Comparison of ENCODE assay signal across 8 cellular contexts in genomic region chr2:25251032-25251460, GRCh38.
DNase-seq lines count a peak whose midpoint lies in the region; ATAC-seq and TF ChIP-seq lines count a peak whose summit lies in the region.

No MANE protein-coding gene starts in this region.

- H3K27me3 ChIP-seq in breast epithelium, result no peaks in the 10 kb centered on the region
- H3K27me3 ChIP-seq in iPS DF 6.9 (ENCODE audit: control insufficient read depth, insufficient read depth, low read length), result no peaks in the 10 kb centered on the region

- H3K4me3 ChIP-seq in breast epithelium (peak overlapping the region in 2 of 3 donors; percentile 71 to 90), iPS DF 6.9 (ENCODE audit: low read length) (peak overlapping the region; percentile 79)

- peaks cover 18% of the 10 kb centered on the region for H3K36me3 Mint-ChIP-seq in MCF 10A (ENCODE audit: insufficient read depth, unreplicated experiment)
- H3K36me3 Mint-ChIP-seq in stimulated activated effector memory CD8-positive, alpha-beta T cell treated with anti-CD3 and anti-CD28 coated beads, Interleukin-12 subunit alpha, Interleukin-12 subunit beta, amount 100 ng/mL, for 72 hours, result peaks cover 71% of the 10 kb centered on the region

- H3K9me3 ChIP-seq in breast epithelium (no peaks in the 10 kb centered on the region), iPS DF 6.9 (ENCODE audit: control insufficient read depth, insufficient read depth, low read length) (no peaks in the 10 kb centered on the region)

- DNase-seq in breast epithelium (ENCODE audit: low spot score in 2 of 2), result no peak
- no peak for DNase-seq in MCF 10A (ENCODE audit: unreplicated experiment)
- DNase-seq in activated T-cell treated with anti-CD3 and anti-CD28 coated beads for 4 hours, result peak; percentile 6
- no peak for DNase-seq in iPS DF 6.9 (ENCODE audit: low read depth, low spot score)
- DNase-seq in stimulated activated effector memory CD8-positive, alpha-beta T cell treated with anti-CD3 and anti-CD28 coated beads, Interleukin-12 subunit alpha, Interleukin-12 subunit beta, amount 100 ng/mL, for 72 hours (ENCODE audit: low spot score in 2 of 2), result no peak
- DNase-seq in NCI-H1048 (lab: John Stamatoyannopoulos, UW), result no peak
- no peak for DNase-seq in amniotic stem cell (lab: John Stamatoyannopoulos, UW)

- H3K4me1 ChIP-seq in breast epithelium, result peaks cover 0 to 8% of the 10 kb centered on the region in 2 donors
- H3K4me1 ChIP-seq in iPS DF 6.9 (ENCODE audit: control insufficient read depth, insufficient read depth, low read length), result peaks cover 8% of the 10 kb centered on the region

- CTCF ChIA-PET in MCF 10A (lab: Yijun Ruan, JAX), result interaction anchor here (0.9 kb wide), 1 partner anchor 22 kb away, joined by 3 read pairs; no protein-coding TSS in a partner anchor

- TF ChIP-seq CTCF in breast epithelium (IDR thresholded peaks at IDR 0.05), result no peak
- TF ChIP-seq CTCF in MCF 10A (IDR thresholded peaks at IDR 0.05; ENCODE audit: unreplicated experiment), result no peak

- H3K4me1 Mint-ChIP-seq in MCF 10A (ENCODE audit: insufficient read depth, unreplicated experiment), result no peaks in the 10 kb centered on the region
- H3K4me1 Mint-ChIP-seq in stimulated activated effector memory CD8-positive, alpha-beta T cell treated with anti-CD3 and anti-CD28 coated beads, Interleukin-12 subunit alpha, Interleukin-12 subunit beta, amount 100 ng/mL, for 72 hours, result peaks cover 50% of the 10 kb centered on the region

- H3K27ac Mint-ChIP-seq in MCF 10A (ENCODE audit: low read depth, unreplicated experiment), result no peak overlapping the region
- peak overlapping the region; percentile 83 for H3K27ac Mint-ChIP-seq in stimulated activated effector memory CD8-positive, alpha-beta T cell treated with anti-CD3 and anti-CD28 coated beads, Interleukin-12 subunit alpha, Interleukin-12 subunit beta, amount 100 ng/mL, for 72 hours

- H3K9me3 Mint-ChIP-seq in MCF 10A (ENCODE audit: unreplicated experiment), result no peaks in the 10 kb centered on the region
- no peaks in the 10 kb centered on the region for H3K9me3 Mint-ChIP-seq in stimulated activated effector memory CD8-positive, alpha-beta T cell treated with anti-CD3 and anti-CD28 coated beads, Interleukin-12 subunit alpha, Interleukin-12 subunit beta, amount 100 ng/mL, for 72 hours

- WGBS in iPS DF 6.9 (ENCODE audit: insufficient coverage, insufficient read length), result no CpG with 5 or more reads among the region's 16 CpGs

- POLR2A ChIA-PET in MCF 10A (lab: Yijun Ruan, JAX), result no interaction called here

- no TSS peak for BruUV-seq in MCF 10A (replicated peaks; lab: Mats Ljungman, UMichigan)

- TF ChIP-seq POLR2A in breast epithelium (IDR thresholded peaks at IDR 0.05), result no peak

- peak; percentile 19 for ATAC-seq in stimulated activated effector memory CD8-positive, alpha-beta T cell treated with anti-CD3 and anti-CD28 coated beads, Interleukin-12 subunit alpha, Interleukin-12 subunit beta, amount 100 ng/mL, for 72 hours
- no peak for ATAC-seq in GM19351 (IDR thresholded peaks at IDR 0.05; ENCODE audit: unreplicated experiment)

- H3K4me3 Mint-ChIP-seq in MCF 10A (ENCODE audit: unreplicated experiment), result no peak overlapping the region
- H3K4me3 Mint-ChIP-seq in stimulated activated effector memory CD8-positive, alpha-beta T cell treated with anti-CD3 and anti-CD28 coated beads, Interleukin-12 subunit alpha, Interleukin-12 subunit beta, amount 100 ng/mL, for 72 hours, result peak overlapping the region; percentile 68

- H3K36me3 ChIP-seq in breast epithelium (peaks cover 11% of the 10 kb centered on the region), iPS DF 6.9 (ENCODE audit: control insufficient read depth, insufficient read depth, low read length) (peaks cover 20% of the 10 kb centered on the region)

- intact Hi-C loops in breast epithelium (cut with DNase I; ENCODE audit: low total_unique reads), result no loop called here
- intact Hi-C loops in MCF 10A (cut with micrococcal nuclease), result no loop called here

- peak overlapping the region; percentile 84 to 95 for H3K27ac ChIP-seq in breast epithelium
- no peak overlapping the region for H3K27ac ChIP-seq in iPS DF 6.9 (ENCODE audit: low read length)

- H3K27me3 Mint-ChIP-seq in MCF 10A (ENCODE audit: insufficient read depth, unreplicated experiment), result no peaks in the 10 kb centered on the region
